Comparison of ENCODE assay signal across 9 cellular contexts in the genomic region with DNA sequence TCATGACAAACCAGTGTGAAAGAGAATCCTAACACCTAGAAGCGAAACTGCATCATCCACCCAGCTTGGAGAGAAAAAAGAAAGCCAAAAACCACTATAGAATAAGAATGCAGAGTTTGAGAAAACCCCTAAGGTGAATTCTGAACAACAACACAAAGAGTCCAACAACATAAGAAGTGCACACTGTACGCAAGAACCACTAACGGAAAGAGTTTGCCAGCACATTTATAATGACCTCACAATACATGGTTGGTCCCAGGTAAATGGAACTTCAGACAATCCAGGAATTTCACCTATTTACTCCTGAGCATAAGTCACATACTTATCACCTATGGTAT.
DNase-seq lines count a peak whose midpoint lies in the region; ATAC-seq and TF ChIP-seq lines count a peak whose summit lies in the region.
"Had no signal": no experiment of that assay in that cellular context is flagged by ENCODE, and none has a peak within 500 bp of the region (broad histone marks: within the 10 kb centered on the region; RNA-seq: fewer than 3 reads in every experiment).

No MANE protein-coding gene starts in this region.

- H3K4me1 ChIP-seq in upper lobe of right lung (peaks cover 10% of the 10 kb centered on the region), adrenal gland (replicated peaks in 1 of 2) (peaks cover 3 to 18% of the 10 kb centered on the region in 2 donors)

- peaks cover 84% of the 10 kb centered on the region for H3K4me1 Mint-ChIP-seq in activated T-cell treated with anti-CD3 and anti-CD28 coated beads, Interleukin-2, amount 50 U/mL, for 4 hours (ENCODE audit: low read depth)
- H3K4me1 Mint-ChIP-seq in stimulated activated naive B cell treated with anti-CD40 and anti-IgM and Interleukin-4, amounts not matched to agents 10 μg/mL and 1 μg/mL and 100 μg/mL, for 72 hours, result peaks cover 45 to 80% of the 10 kb centered on the region in 2 donors

- peak; percentile 75 to 81 for ATAC-seq in activated T-cell treated with anti-CD3 and anti-CD28 coated beads, Interleukin-2, amount 50 U/mL, for 4 hours
- ATAC-seq in HG02759 (IDR thresholded peaks at IDR 0.05; ENCODE audit: unreplicated experiment) (peak; percentile 50), upper lobe of right lung (no peak)
- peak; percentile 76 to 77 for ATAC-seq in stimulated activated naive B cell treated with anti-CD40 and anti-IgM and Interleukin-4, amounts not matched to agents 10 μg/mL and 1 μg/mL and 100 μg/mL, for 72 hours (replicated peaks)

- intact Hi-C loops in upper lobe of right lung (cut with DNase I), result no loop called here
- intact Hi-C loops in adrenal gland (cut with DNase I), result no loop called here

- H3K4me3 Mint-ChIP-seq in activated T-cell treated with anti-CD3 and anti-CD28 coated beads, Interleukin-2, amount 50 U/mL, for 4 hours, result peak overlapping the region; percentile 50
- peak overlapping the region in 1 of 2 donors; percentile 7 for H3K4me3 Mint-ChIP-seq in stimulated activated naive B cell treated with anti-CD40 and anti-IgM and Interleukin-4, amounts not matched to agents 10 μg/mL and 1 μg/mL and 100 μg/mL, for 72 hours

- H3K36me3 ChIP-seq in KOPT-K1 (ENCODE audit: insufficient read depth, low read length) (no peaks in the 10 kb centered on the region), upper lobe of right lung (no peaks in the 10 kb centered on the region), adrenal gland (replicated peaks in 1 of 2) (no peaks in the 10 kb centered on the region)

- no peaks in the 10 kb centered on the region for H3K9me3 ChIP-seq in KOPT-K1 (ENCODE audit: insufficient read depth, low read length, poor library complexity, severe bottlenecking)
- H3K9me3 ChIP-seq in upper lobe of right lung, result no peaks in the 10 kb centered on the region
- no peaks in the 10 kb centered on the region for H3K9me3 ChIP-seq in adrenal gland (replicated peaks in 1 of 3)

- no peak for TF ChIP-seq POLR2A in adrenal gland (IDR thresholded peaks at IDR 0.05)

- H3K36me3 Mint-ChIP-seq in activated T-cell treated with anti-CD3 and anti-CD28 coated beads, Interleukin-2, amount 50 U/mL, for 4 hours (ENCODE audit: insufficient read depth), result peaks cover 15% of the 10 kb centered on the region
- H3K36me3 Mint-ChIP-seq in stimulated activated naive B cell treated with anti-CD40 and anti-IgM and Interleukin-4, amounts not matched to agents 10 μg/mL and 1 μg/mL and 100 μg/mL, for 72 hours, result peaks cover 15 to 33% of the 10 kb centered on the region in 2 donors

- H3K27me3 ChIP-seq in upper lobe of right lung, result no peaks in the 10 kb centered on the region
- H3K27me3 ChIP-seq in adrenal gland, result no peaks in the 10 kb centered on the region

- no peak for DNase-seq in activated T-cell treated with anti-CD3 and anti-CD28 coated beads, Interleukin-2, amount 50 U/mL, for 4 hours
- no peak for DNase-seq in activated T-cell treated with anti-CD3 and anti-CD28 coated beads, Interleukin-2, amount 50 U/mL, for 1 hour
- no peak for DNase-seq in stimulated activated naive B cell treated with anti-CD40 and anti-IgM and Interleukin-4, amounts not matched to agents 10 μg/mL and 1 μg/mL and 100 μg/mL, for 72 hours
- DNase-seq in DMS79 treated with DMSO at 0.1 percent for 48 hours (lab: John Stamatoyannopoulos, UW), result no peak
- no peak for DNase-seq in upper lobe of right lung
- no peak for DNase-seq in adrenal gland
- DNase-seq: Kasumi-1 had no signal

- 90 to 98% (median 95%) methylated on average over 3 of the region's 3 CpGs for whole genome bisulfite sequencing in adrenal gland, 4 donors

- H3K4me3 ChIP-seq in upper lobe of right lung (no peak overlapping the region), adrenal gland (no peak overlapping the region)

- H3K27ac ChIP-seq in KOPT-K1 (ENCODE audit: low read depth, low read length, poor library complexity, severe bottlenecking) (peak overlapping the region; percentile 46), upper lobe of right lung (no peak overlapping the region), adrenal gland (no peak overlapping the region)

- TF ChIP-seq CTCF in upper lobe of right lung (IDR thresholded peaks at IDR 0.05) (no peak), adrenal gland (IDR thresholded peaks at IDR 0.05) (no peak)

- peak overlapping the region; percentile 98 for H3K27ac Mint-ChIP-seq in stimulated activated naive B cell treated with anti-CD40 and anti-IgM and Interleukin-4, amounts not matched to agents 10 μg/mL and 1 μg/mL and 100 μg/mL, for 72 hours

- H3K27me3 Mint-ChIP-seq in activated T-cell treated with anti-CD3 and anti-CD28 coated beads, Interleukin-2, amount 50 U/mL, for 4 hours (ENCODE audit: low read depth), result no peaks in the 10 kb centered on the region
- H3K27me3 Mint-ChIP-seq in stimulated activated naive B cell treated with anti-CD40 and anti-IgM and Interleukin-4, amounts not matched to agents 10 μg/mL and 1 μg/mL and 100 μg/mL, for 72 hours, result no peaks in the 10 kb centered on the region

- peaks cover 4% of the 10 kb centered on the region for H3K9me3 Mint-ChIP-seq in activated T-cell treated with anti-CD3 and anti-CD28 coated beads, Interleukin-2, amount 50 U/mL, for 4 hours
- no peaks in the 10 kb centered on the region for H3K9me3 Mint-ChIP-seq in stimulated activated naive B cell treated with anti-CD40 and anti-IgM and Interleukin-4, amounts not matched to agents 10 μg/mL and 1 μg/mL and 100 μg/mL, for 72 hours
